In the genomic region with DNA sequence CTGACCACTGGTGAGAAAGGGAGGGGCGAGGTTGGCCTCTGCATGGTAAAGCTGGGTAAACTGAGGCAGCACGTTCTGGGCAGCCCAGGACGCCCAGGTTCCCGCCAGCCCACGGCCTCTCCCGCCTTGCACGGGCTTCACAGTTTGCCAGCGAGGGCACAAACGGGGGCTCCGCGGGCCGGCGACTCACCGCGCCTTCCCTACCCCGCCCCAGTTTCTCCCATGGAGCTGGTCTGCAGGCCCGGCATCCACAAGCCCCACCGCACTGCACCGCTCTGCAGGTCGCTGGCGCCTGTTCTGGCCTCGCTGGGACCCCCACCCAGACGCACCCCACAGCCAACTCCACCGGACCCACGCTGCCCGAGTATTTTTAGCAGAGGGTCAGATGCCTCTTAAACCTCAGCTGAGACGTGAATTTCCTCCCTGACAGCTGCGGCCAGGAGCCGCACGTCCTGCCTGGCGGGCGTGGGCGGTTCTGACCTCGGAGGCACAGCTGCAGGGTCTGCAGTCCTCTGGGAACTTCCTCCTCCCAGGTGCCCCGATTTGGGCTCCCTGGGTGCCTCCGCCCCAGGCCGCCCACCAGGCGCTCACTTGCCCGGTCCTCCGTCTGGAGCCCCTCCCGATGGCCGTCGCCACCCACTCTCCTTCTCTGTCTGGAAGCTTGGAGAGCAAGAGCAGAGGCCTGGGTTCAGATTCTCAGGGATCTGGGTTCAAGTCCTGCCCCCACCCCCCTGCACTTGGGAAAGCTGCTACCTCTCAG, we compare ENCODE assay signal across 16 cellular contexts. TPM values are rescaled to one million over a fixed set of nuclear protein-coding genes. Genes with fewer than 3 reads are reported as not detected.
DNase-seq lines count a peak whose midpoint lies in the region; ATAC-seq and TF ChIP-seq lines count a peak whose summit lies in the region.
"Had no signal": no experiment of that assay in that cellular context is flagged by ENCODE, and none has a peak within 500 bp of the region (broad histone marks: within the 10 kb centered on the region; RNA-seq: fewer than 3 reads in every experiment).

No MANE protein-coding gene starts in this region.

- whole genome bisulfite sequencing in stomach, 5 donors, result 28 to 38% (median 32%) methylated on average over 28 to 43 of the region's 43 CpGs

- H3K27ac ChIP-seq in stomach, result no peak overlapping the region
- H3K27ac ChIP-seq: C4-2B, vagina had no signal

- CTCF ChIA-PET in GM10248 (lab: Yijun Ruan, JAX), result interaction anchor here (1.0 to 1.7 kb wide), 2 partner anchors 21 to 49 kb away, joined by 3 to 5 read pairs; no protein-coding TSS in a partner anchor

- TF ChIP-seq POLR2A in stomach (IDR thresholded peaks at IDR 0.05), result no peak

- peaks cover 0 to 12% (median 3%) of the 10 kb centered on the region in 4 donors for H3K4me1 ChIP-seq in stomach
- H3K4me1 ChIP-seq: vagina had no signal

- ATAC-seq in GM21529 (IDR thresholded peaks at IDR 0.05; ENCODE audit: unreplicated experiment), result peak; percentile 21

- H3K4me3 ChIP-seq in stomach, result no peak overlapping the region
- H3K4me3 ChIP-seq: smooth muscle cell, vagina had no signal

- TF ChIP-seq EP300 in stomach (IDR thresholded peaks at IDR 0.05), result no peak

- POLR2A ChIA-PET in GM10248 (lab: Yijun Ruan, JAX), result interaction anchor here (0.6 kb wide), 1 partner anchor 378 kb away, joined by 3 read pairs; no protein-coding TSS in a partner anchor

- H3K36me3 ChIP-seq in stomach, result no peaks in the 10 kb centered on the region
- H3K36me3 ChIP-seq: vagina had no signal

- intact Hi-C loops in stomach (cut with DNase I; ENCODE audit: low total_unique reads), result loop anchor here (5.0 kb wide), 1 partner anchor 47 kb away; no protein-coding TSS in a partner anchor

- no peak for TF ChIP-seq CTCF in GM10248 (IDR thresholded peaks at IDR 0.05; ENCODE audit: control extremely low read depth, extremely low read depth, low read depth, missing control alignments)
- TF ChIP-seq CTCF in stomach (IDR thresholded peaks at IDR 0.05), result no peak

- H3K27me3 ChIP-seq in stomach, result peaks cover 0 to 33% (median 10%) of the 10 kb centered on the region in 3 donors
- H3K27me3 ChIP-seq: vagina had no signal

- peaks cover 0 to 9% (median 2%) of the 10 kb centered on the region in 4 donors for H3K9me3 ChIP-seq in stomach
- H3K9me3 ChIP-seq: vagina had no signal

- DNase-seq in GM10248 (ENCODE audit: extremely low spot score), result peak; percentile 74
- DNase-seq in RPMI7951 (ENCODE audit: low read depth), result peak; percentile 16
- DNase-seq in myocyte (ENCODE audit: low read depth), result peak; percentile 88
- DNase-seq in DMS153 treated with DMSO at 0.1 percent for 48 hours (lab: John Stamatoyannopoulos, UW; ENCODE audit: unreplicated experiment), result no peak
- no peak for DNase-seq in stimulated activated CD8-positive, alpha-beta memory T cell treated with anti-CD3 and anti-CD28 coated beads, Interleukin-4, amount 100 ng/mL, for 48 hours
- no peak for DNase-seq in stomach
- DNase-seq in activated effector memory CD4-positive, alpha-beta T cell treated with Interleukin-2 at 50 U/mL for 16 hours, result no peak
- DNase-seq: activated CD4-positive, alpha-beta T cell treated with anti-CD3 and anti-CD28 coated beads, Interleukin-2, amount 50 U/mL, for 48 hours; activated naive CD4-positive, alpha-beta T cell treated with anti-CD3 and anti-CD28 coated beads, Interleukin-2, amount 50 U/mL, for 16 hours; NCI-H1694 treated with DMSO at 0.1 percent for 48 hours; nephron progenitor cell had no signal

RNA-seq across cellular contexts. Expression of a gene that starts 29.5 kb away (rescaled TPM):
- total RNA-seq in RPMI7951 (2014; rRNA removed; shearing (Covaris generic)), result 24.9 and 27.6 TPM in 2 replicates
- total RNA-seq in myocyte (87.3 and 113 TPM in 2 replicates), stomach (100 to 1,000 TPM in 4 of 5 donors, 10 to 100 TPM in 1; 45.9 to 385 (median 184) TPM)
- 122 TPM for polyA plus RNA-seq in myocyte (2012)
- polyA plus RNA-seq in stomach, result 100 to 1,000 TPM in 1 of 3 donors, 10 to 100 TPM in 2; 74.7 to 113 (median 90.3) TPM

RNA-seq across cellular contexts. Expression of a gene that starts 55.4 kb away (rescaled TPM):
- total RNA-seq in RPMI7951 (2014; rRNA removed; shearing (Covaris generic)), result not detected in 2 replicates
- total RNA-seq in myocyte (not detected in 2 replicates), stomach (1 to 10 TPM in 1 of 5 donors, under 1 TPM in 2, not detected in 2; 0.58 to 4.6 (median 0.92) TPM)
- 0.19 TPM for polyA plus RNA-seq in myocyte (2012)
- 1 to 10 TPM in 1 of 3 donors, under 1 TPM in 1, not detected in 1; 0.87 to 1.4 TPM for polyA plus RNA-seq in stomach
- polyA plus RNA-seq: keratinocyte had no signal

Comparison
In these comparisons a context has a peak if more than half of its experiments do, and no peak if none do; other contexts are left out.
1. DNase-seq: peak in GM10248 (single experiment), RPMI7951 (single experiment) and myocyte (single experiment); none in DMS153 treated with DMSO at 0.1 percent for 48 hours (single experiment), stimulated activated CD8-positive, alpha-beta memory T cell treated with anti-CD3 and anti-CD28 coated beads, Interleukin-4, amount 100 ng/mL, for 48 hours (single experiment), stomach (single experiment) and activated effector memory CD4-positive, alpha-beta T cell treated with Interleukin-2 at 50 U/mL for 16 hours (single experiment).